22 cellular contexts compared by ENCODE assay signal in genomic region chr22:27504854-27505253, GRCh38.
DNase-seq lines count a peak whose midpoint lies in the region; ATAC-seq, FAIRE-seq and TF ChIP-seq lines count a peak whose summit lies in the region.
"Had no signal": no experiment of that assay in that cellular context is flagged by ENCODE, and none has a peak within 500 bp of the region (broad histone marks: within the 10 kb centered on the region; RNA-seq: fewer than 3 reads in every experiment).

No MANE protein-coding gene starts in this region.

- H2BK5ac ChIP-seq in mesenchymal stem cell (ENCODE audit: low read depth, low read length, poor library complexity, severe bottlenecking): no peak overlapping the region

- POLR2A ChIA-PET in PC-9 (lab: Charles Lee; ENCODE audit: unreplicated experiment): no interaction called here

- intact Hi-C loops in PC-9 (cut with micrococcal nuclease; ENCODE audit: unreplicated experiment): no loop called here

- H2AFZ ChIP-seq in mesenchymal stem cell (ENCODE audit: low read depth, low read length) (no peak overlapping the region), PC-9 (no peak overlapping the region)

- H3K9me3 ChIP-seq in mesenchymal stem cell (ENCODE audit: control insufficient read depth, low read length): peaks cover 2% of the 10 kb centered on the region
- H3K9me3 ChIP-seq in PC-9 (ENCODE audit: insufficient read depth, low read depth): no peaks in the 10 kb centered on the region
- H3K9me3 ChIP-seq: BE2C, HAP-1 had no signal

- TF ChIP-seq CTCF in bronchial epithelial cell (IDR thresholded peaks at IDR 0.05; ENCODE audit: insufficient read depth, low read length, severe bottlenecking) (no peak), PC-9 (conservative IDR thresholded peaks at IDR 0.05) (no peak)

- H3K4me3 ChIP-seq in bronchial epithelial cell (ENCODE audit: low read depth, low read length) (no peak overlapping the region), mesenchymal stem cell (ENCODE audit: insufficient read depth in 1 of 2, low read depth in 1 of 2, low read length in 2 of 2) (no peak overlapping the region), PC-9 (no peak overlapping the region)
- H3K4me3 ChIP-seq: A549, HAP-1 had no signal

- no peak overlapping the region for H4K91ac ChIP-seq in mesenchymal stem cell (ENCODE audit: low read length)

- H3K27ac ChIP-seq in mesenchymal stem cell (ENCODE audit: low read length, poor library complexity, severe bottlenecking): no peak overlapping the region
- no peak overlapping the region for H3K27ac ChIP-seq in PC-9
- H3K27ac ChIP-seq: A549, C4-2B had no signal

- no peak overlapping the region for H3K4ac ChIP-seq in mesenchymal stem cell (ENCODE audit: low read depth in 1 of 2, low read length in 2 of 2)

- H4K8ac ChIP-seq in mesenchymal stem cell (ENCODE audit: low read length): no peak overlapping the region

- FAIRE-seq in bronchial epithelial cell (lab: Jason Lieb, UNC): peak; percentile 28
- FAIRE-seq: A549, D721Med, GM12892, GM19239, HepG2, HTR-8/SVneo had no signal

- H3K36me3 Mint-ChIP-seq in activated T-cell treated with anti-CD3 and anti-CD28 coated beads, Interleukin-2, amount 50 U/mL, for 72 hours (ENCODE audit: insufficient read depth in 2 of 2): no peaks in the 10 kb centered on the region
- H3K36me3 Mint-ChIP-seq: CD4-positive, alpha-beta memory T cell had no signal

- no peaks in the 10 kb centered on the region for H3K79me2 ChIP-seq in PC-9 (ENCODE audit: low read depth)

- no TSS peak for BruUV-seq in PC-9 (replicated peaks; lab: Mats Ljungman, UMichigan)

- H3K27me3 ChIP-seq in bronchial epithelial cell (ENCODE audit: control insufficient read depth, insufficient read depth, low read length) (no peaks in the 10 kb centered on the region), mesenchymal stem cell (ENCODE audit: control insufficient read depth in 1 of 2, insufficient read depth in 1 of 2, low read length in 2 of 2) (no peaks in the 10 kb centered on the region), PC-9 (ENCODE audit: insufficient read depth, low read depth) (no peaks in the 10 kb centered on the region)
- H3K27me3 ChIP-seq: BE2C had no signal

- no peak overlapping the region for H2BK120ac ChIP-seq in mesenchymal stem cell (ENCODE audit: low read depth, low read length)

- H4K20me1 ChIP-seq in PC-9 (ENCODE audit: insufficient read depth): no peaks in the 10 kb centered on the region

- H3K4me2 ChIP-seq in mesenchymal stem cell (ENCODE audit: low read length, poor library complexity, severe bottlenecking): no peak overlapping the region
- no peak overlapping the region for H3K4me2 ChIP-seq in PC-9
- H3K4me2 ChIP-seq: A549 had no signal

- peak overlapping the region; percentile 13 for H2BK15ac ChIP-seq in mesenchymal stem cell (ENCODE audit: low read depth, poor library complexity, severe bottlenecking)

- no peaks in the 10 kb centered on the region for H3K4me1 Mint-ChIP-seq in activated T-cell treated with anti-CD3 and anti-CD28 coated beads, Interleukin-2, amount 50 U/mL, for 72 hours (ENCODE audit: low read depth)
- H3K4me1 Mint-ChIP-seq: CD4-positive, alpha-beta memory T cell had no signal

- no peak overlapping the region for H2AK5ac ChIP-seq in mesenchymal stem cell (ENCODE audit: low read length, severe bottlenecking)

- DNase-seq in bronchial epithelial cell (ENCODE audit: low read depth) (no peak), mesenchymal stem cell (no peak), renal cortical epithelial cell (ENCODE audit: low read depth) (peak; percentile 43), PC-9 (no peak)
- no peak for DNase-seq in activated T-cell treated with anti-CD3 and anti-CD28 coated beads, Interleukin-2, amount 50 U/mL, for 72 hours
- DNase-seq: BE2C; CD4-positive, alpha-beta memory T cell; COR-L47; DMS153; DMS79 treated with DMSO at 0.1 percent for 48 hours; GDM1; GOT3 had no signal

- H3K79me1 ChIP-seq in mesenchymal stem cell (replicated peaks; ENCODE audit: low read length, poor library complexity, severe bottlenecking): no peaks in the 10 kb centered on the region

- WGBS in mesenchymal stem cell: 88% methylated on average over 8 of the region's 8 CpGs

- ATAC-seq in HG02870 (IDR thresholded peaks at IDR 0.05; ENCODE audit: unreplicated experiment): no peak
- ATAC-seq in activated T-cell treated with anti-CD3 and anti-CD28 coated beads, Interleukin-2, amount 50 U/mL, for 72 hours (replicated peaks in 1 of 2): no peak
- ATAC-seq in GM18870 (IDR thresholded peaks at IDR 0.05; ENCODE audit: unreplicated experiment): no peak
- ATAC-seq: A549, HepG2 had no signal

- H3K18ac ChIP-seq in mesenchymal stem cell (ENCODE audit: low read depth in 1 of 2, low read length in 2 of 2): no peak overlapping the region

- CTCF ChIA-PET in PC-9 (lab: Charles Lee): no interaction called here

- H3K9ac ChIP-seq in mesenchymal stem cell (ENCODE audit: low read length): no peak overlapping the region

- no peak overlapping the region for H3K27ac Mint-ChIP-seq in activated T-cell treated with anti-CD3 and anti-CD28 coated beads, Interleukin-2, amount 50 U/mL, for 72 hours
- H3K27ac Mint-ChIP-seq: CD4-positive, alpha-beta memory T cell had no signal

- H3K23ac ChIP-seq in mesenchymal stem cell (ENCODE audit: low read length in 2 of 2): no peak overlapping the region

- H3K9me2 ChIP-seq in PC-9 (ENCODE audit: insufficient read depth): no peaks in the 10 kb centered on the region

- H3K4me1 ChIP-seq in mesenchymal stem cell (ENCODE audit: control insufficient read depth, insufficient read depth, low read depth, low read length) (peaks cover 13% of the 10 kb centered on the region), PC-9 (replicated peaks; ENCODE audit: insufficient read depth) (no peaks in the 10 kb centered on the region)
- H3K4me1 ChIP-seq: A549, BE2C had no signal

- H3K36me3 ChIP-seq in bronchial epithelial cell (ENCODE audit: control insufficient read depth, insufficient read depth, low read length) (no peaks in the 10 kb centered on the region), mesenchymal stem cell (ENCODE audit: control insufficient read depth in 1 of 2, insufficient read depth in 2 of 2, low read depth in 1 of 2, low read length in 2 of 2) (no peaks in the 10 kb centered on the region), PC-9 (ENCODE audit: low read depth) (no peaks in the 10 kb centered on the region)
- H3K36me3 ChIP-seq: BE2C, HAP-1 had no signal

- H3K27me3 Mint-ChIP-seq in activated T-cell treated with anti-CD3 and anti-CD28 coated beads, Interleukin-2, amount 50 U/mL, for 72 hours (ENCODE audit: low read depth): no peaks in the 10 kb centered on the region

- H3F3A ChIP-seq in PC-9 (ENCODE audit: insufficient read depth, low read depth): no peaks in the 10 kb centered on the region

- H3K14ac ChIP-seq in mesenchymal stem cell (ENCODE audit: low read length in 2 of 2): no peak overlapping the region

- no peak overlapping the region for H3K4me3 Mint-ChIP-seq in activated T-cell treated with anti-CD3 and anti-CD28 coated beads, Interleukin-2, amount 50 U/mL, for 72 hours
- H3K4me3 Mint-ChIP-seq: CD4-positive, alpha-beta memory T cell had no signal

- H2BK12ac ChIP-seq in mesenchymal stem cell (ENCODE audit: low read length in 2 of 2): no peak overlapping the region

- peaks cover 0 to 2% of the 10 kb centered on the region in 2 donors for H3K9me3 Mint-ChIP-seq in activated T-cell treated with anti-CD3 and anti-CD28 coated beads, Interleukin-2, amount 50 U/mL, for 72 hours
